ENCODE assay signal across 16 cellular contexts in genomic region chr7:106720641-106721040, GRCh38. TPM values are rescaled to one million over a fixed set of nuclear protein-coding genes. Genes with fewer than 3 reads are reported as not detected.
DNase-seq lines count a peak whose midpoint lies in the region; ATAC-seq and TF ChIP-seq lines count a peak whose summit lies in the region.
"Had no signal": no experiment of that assay in that cellular context is flagged by ENCODE, and none has a peak within 500 bp of the region (broad histone marks: within the 10 kb centered on the region; RNA-seq: fewer than 3 reads in every experiment).

No MANE protein-coding gene starts in this region.

- TF ChIP-seq POLR2A in uterus (IDR thresholded peaks at IDR 0.05), result no peak
- no peak for TF ChIP-seq POLR2A in stomach (IDR thresholded peaks at IDR 0.05)

- WGBS in stomach, 5 donors, result 50 to 70% (median 59%) methylated on average over 2 of the region's 2 CpGs

- POLR2A ChIA-PET in activated B cell treated with CpG ODN at 0.5 μM for 24 hours (lab: Charles Lee), result interaction anchor here (1.0 to 6.9 kb wide), 5 partner anchors 10 to 122 kb away, joined by 3 to 58 read pairs (median 10); partner anchors contain the start of gene CCDC71L

- no peaks in the 10 kb centered on the region for H3K27me3 ChIP-seq in uterus
- H3K27me3 ChIP-seq in stomach, result no peaks in the 10 kb centered on the region
- H3K27me3 ChIP-seq: neutrophil had no signal

- TF ChIP-seq CTCF in GM12865 (IDR thresholded peaks at IDR 0.05; ENCODE audit: insufficient read depth, low read depth, low read length, missing control alignments) (no peak), activated B cell treated with CpG ODN at 0.5 μM for 24 hours (IDR thresholded peaks at IDR 0.05) (no peak), uterus (IDR thresholded peaks at IDR 0.05) (no peak), stomach (IDR thresholded peaks at IDR 0.05) (no peak)

- H3K9me3 Mint-ChIP-seq in activated B cell treated with CpG ODN at 0.5 μM for 24 hours, result peaks cover 2% of the 10 kb centered on the region
- H3K9me3 Mint-ChIP-seq: activated naive CD4-positive, alpha-beta T cell treated with anti-CD3 and anti-CD28 coated beads, Interleukin-2, amount 10 ng/mL, durations not matched to agents 7 days and 5 days had no signal

- H3K4me1 Mint-ChIP-seq in activated B cell treated with CpG ODN at 0.5 μM for 24 hours, result no peaks in the 10 kb centered on the region
- H3K4me1 Mint-ChIP-seq: activated naive CD4-positive, alpha-beta T cell treated with anti-CD3 and anti-CD28 coated beads, Interleukin-2, amount 10 ng/mL, durations not matched to agents 7 days and 5 days had no signal

- H3K27me3 Mint-ChIP-seq in activated B cell treated with CpG ODN at 0.5 μM for 24 hours, result no peaks in the 10 kb centered on the region
- H3K27me3 Mint-ChIP-seq: activated naive CD4-positive, alpha-beta T cell treated with anti-CD3 and anti-CD28 coated beads, Interleukin-2, amount 10 ng/mL, durations not matched to agents 7 days and 5 days had no signal

- ATAC-seq in GM21423 (IDR thresholded peaks at IDR 0.05; ENCODE audit: unreplicated experiment) (peak; percentile 62), HG03139 (IDR thresholded peaks at IDR 0.05; ENCODE audit: unreplicated experiment) (peak; percentile 54), activated B cell treated with CpG ODN at 0.5 μM for 24 hours (ENCODE audit: low read depth) (peak; percentile 37)
- ATAC-seq: left ventricle myocardium superior had no signal

- H3K4me1 ChIP-seq in uterus (no peaks in the 10 kb centered on the region), stomach (peaks cover 0 to 19% (median 13%) of the 10 kb centered on the region in 4 donors)

- no peak overlapping the region for H3K4me3 ChIP-seq in GM12865 (ENCODE audit: low read depth, low read length)
- H3K4me3 ChIP-seq in uterus, result no peak overlapping the region
- no peak overlapping the region for H3K4me3 ChIP-seq in stomach
- H3K4me3 ChIP-seq: HAP-1 had no signal

- H3K36me3 ChIP-seq in uterus (no peaks in the 10 kb centered on the region), stomach (no peaks in the 10 kb centered on the region)
- H3K36me3 ChIP-seq: HAP-1, neutrophil had no signal

- no peak overlapping the region for H3K27ac ChIP-seq in uterus
- no peak overlapping the region for H3K27ac ChIP-seq in stomach
- H3K27ac ChIP-seq: neutrophil had no signal

- H3K4me3 Mint-ChIP-seq in activated B cell treated with CpG ODN at 0.5 μM for 24 hours, result peak overlapping the region; percentile 58
- H3K4me3 Mint-ChIP-seq: activated naive CD4-positive, alpha-beta T cell treated with anti-CD3 and anti-CD28 coated beads, Interleukin-2, amount 10 ng/mL, durations not matched to agents 7 days and 5 days had no signal

- intact Hi-C loops in activated B cell treated with CpG ODN at 0.5 μM for 24 hours (cut with micrococcal nuclease), result loop anchor here (1.0 kb wide), 1 partner anchor 16 kb away; no protein-coding TSS in a partner anchor
- intact Hi-C loops in uterus (cut with DNase I; ENCODE audit: low total_unique reads), result no loop called here
- intact Hi-C loops in stomach (cut with DNase I; ENCODE audit: low total_unique reads), result no loop called here

- H3K36me3 Mint-ChIP-seq in activated B cell treated with CpG ODN at 0.5 μM for 24 hours (ENCODE audit: low read depth), result no peaks in the 10 kb centered on the region
- H3K36me3 Mint-ChIP-seq: activated naive CD4-positive, alpha-beta T cell treated with anti-CD3 and anti-CD28 coated beads, Interleukin-2, amount 10 ng/mL, durations not matched to agents 7 days and 5 days had no signal

- no peak for TF ChIP-seq EP300 in stomach (IDR thresholded peaks at IDR 0.05)

- peak; percentile 50 for DNase-seq in GM12865 (ENCODE audit: low read depth)
- no peak for DNase-seq in activated B cell treated with CpG ODN at 0.5 μM for 24 hours
- no peak for DNase-seq in uterus
- no peak for DNase-seq in stomach
- DNase-seq in stimulated activated naive CD4-positive, alpha-beta T cell treated with Interleukin-2 at 50 U/mL for 16 hours (lab: John Stamatoyannopoulos, UW), result no peak
- DNase-seq in D341Med (ENCODE audit: low spot score), result no peak
- DNase-seq: activated naive CD4-positive, alpha-beta T cell treated with anti-CD3 and anti-CD28 coated beads, Interleukin-2, amount 10 ng/mL, durations not matched to agents 7 days and 5 days; erythroblast; left ventricle myocardium superior; NCI-H1092; NCI-H446; RPMI8226 had no signal

- CTCF ChIA-PET in activated B cell treated with CpG ODN at 0.5 μM for 24 hours (lab: Charles Lee), result interaction anchor here (1.6 to 8.9 kb wide), 4 partner anchors 10 to 177 kb away, joined by 8 to 100 read pairs (median 43); partner anchors contain the start of gene CCDC71L

- H3K9me3 ChIP-seq in uterus (no peaks in the 10 kb centered on the region), stomach (no peaks in the 10 kb centered on the region)
- H3K9me3 ChIP-seq: HAP-1, neutrophil had no signal

- H3K27ac Mint-ChIP-seq in activated B cell treated with CpG ODN at 0.5 μM for 24 hours, result peak overlapping the region; percentile 88
- H3K27ac Mint-ChIP-seq: activated naive CD4-positive, alpha-beta T cell treated with anti-CD3 and anti-CD28 coated beads, Interleukin-2, amount 10 ng/mL, durations not matched to agents 7 days and 5 days had no signal

RNA-seq across cellular contexts. Expression of gene CCDC71L, which starts 59.7 kb away (rescaled TPM):
- 33.1 and 34.3 TPM in 2 replicates for total RNA-seq in activated B cell treated with CpG ODN at 0.5 μM for 24 hours
- total RNA-seq in uterus, result 10 to 100 TPM in 3 of 4 donors, 1 to 10 TPM in 1; 9.1 to 30.9 (median 18.8) TPM
- total RNA-seq in stomach, result 10 to 100 TPM in 2 of 5 donors, 1 to 10 TPM in 3; 1.3 to 92.7 (median 8.1) TPM
- 10 to 100 TPM; 11.1 to 18.2 (median 11.6) TPM for polyA plus RNA-seq in stomach
